In genomic region chr3:134186391-134186790, GRCh38 we compare ENCODE assay signal across 21 cellular contexts.
"Had no signal": no experiment of that assay in that cellular context is flagged by ENCODE, and none has a peak within 500 bp of the region (broad histone marks: within the 10 kb centered on the region; RNA-seq: fewer than 3 reads in every experiment).

No MANE protein-coding gene starts in this region.

- H3K4me1 Mint-ChIP-seq: central memory CD8-positive, alpha-beta T cell; stimulated activated memory B cell treated with anti-CD40 and anti-IgM and Interleukin-4, amounts not matched to agents 10 μg/mL and 1 μg/mL and 100 μg/mL, for 72 hours had no signal

- H3K27me3 Mint-ChIP-seq: central memory CD8-positive, alpha-beta T cell; stimulated activated memory B cell treated with anti-CD40 and anti-IgM and Interleukin-4, amounts not matched to agents 10 μg/mL and 1 μg/mL and 100 μg/mL, for 72 hours had no signal

- H3K4me3 ChIP-seq: ascending aorta, colonic mucosa, esophagus muscularis mucosa, prostate gland, sigmoid colon, thoracic aorta, upper lobe of left lung had no signal

- H3K27ac Mint-ChIP-seq: activated T-cell treated with anti-CD3 and anti-CD28 coated beads, Interleukin-2, amount 50 U/mL, for 72 hours; stimulated activated memory B cell treated with anti-CD40 and anti-IgM and Interleukin-4, amounts not matched to agents 10 μg/mL and 1 μg/mL and 100 μg/mL, for 72 hours had no signal

- DNase-seq: activated CD4-positive, alpha-beta T cell treated with anti-CD3 and anti-CD28 coated beads for 1 hour; activated CD4-positive, alpha-beta T cell treated with anti-CD3 and anti-CD28 coated beads, Interleukin-2, amount 50 U/mL, for 4 hours; activated effector memory CD4-positive, alpha-beta T cell treated with anti-CD3 and anti-CD28 coated beads, Interleukin-2, amount 50 U/mL, for 16 hours; activated naive CD4-positive, alpha-beta T cell treated with anti-CD3 and anti-CD28 coated beads, Interleukin-2, amount 50 U/mL, for 16 hours; activated T-cell treated with anti-CD3 and anti-CD28 coated beads, Interleukin-2, amount 50 U/mL, for 72 hours; colonic mucosa; foreskin fibroblast; hippocampal formation; left cardiac atrium; sigmoid colon; stimulated activated CD4-positive, alpha-beta T cell treated with anti-CD3 and anti-CD28 coated beads, Interleukin-4, amount 100 ng/mL, for 4 hours; T-helper 1 cell; T-helper 9 cell; upper lobe of left lung had no signal

- ATAC-seq: activated T-cell treated with anti-CD3 and anti-CD28 coated beads, Interleukin-2, amount 50 U/mL, for 72 hours; left cardiac atrium; stimulated activated memory B cell treated with anti-CD40 and anti-IgM and Interleukin-4, amounts not matched to agents 10 μg/mL and 1 μg/mL and 100 μg/mL, for 72 hours had no signal

- H3K4me3 Mint-ChIP-seq: activated T-cell treated with anti-CD3 and anti-CD28 coated beads, Interleukin-2, amount 50 U/mL, for 72 hours; central memory CD8-positive, alpha-beta T cell; neural crest cell; stimulated activated memory B cell treated with anti-CD40 and anti-IgM and Interleukin-4, amounts not matched to agents 10 μg/mL and 1 μg/mL and 100 μg/mL, for 72 hours had no signal

- H3K9me3 Mint-ChIP-seq: activated T-cell treated with anti-CD3 and anti-CD28 coated beads, Interleukin-2, amount 50 U/mL, for 72 hours; central memory CD8-positive, alpha-beta T cell; neural crest cell; stimulated activated memory B cell treated with anti-CD40 and anti-IgM and Interleukin-4, amounts not matched to agents 10 μg/mL and 1 μg/mL and 100 μg/mL, for 72 hours had no signal
